ENCODE assay signal across 29 cellular contexts in genomic region chr7:55449992-55450535, GRCh38.
"Had no signal": no experiment of that assay in that cellular context is flagged by ENCODE, and none has a peak within 500 bp of the region (broad histone marks: within the 10 kb centered on the region; RNA-seq: fewer than 3 reads in every experiment).

No MANE protein-coding gene starts in this region.

- H3K4me1 Mint-ChIP-seq: neural progenitor cell had no signal

- ATAC-seq: left colon; mucosa of descending colon; sciatic nerve; stimulated activated effector memory CD8-positive, alpha-beta T cell treated with anti-CD3 and anti-CD28 coated beads, Interleukin-12 subunit alpha, Interleukin-12 subunit beta, amount 100 ng/mL, for 72 hours; stimulated activated naive CD8-positive, alpha-beta T cell treated with anti-CD3 and anti-CD28 coated beads, Interleukin-15, Interleukin-2, amounts not matched to agents 100 U/mL and 50 U/mL, for 24 hours had no signal

- H3K4me3 Mint-ChIP-seq: immature natural killer cell; mesothelial cell of epicardium; natural killer cell treated with Interleukin-12 subunit alpha and Interleukin-12 subunit beta and Interleukin-15 and Interleukin-18, amount 100 ng/mL, for 72 hours; neural progenitor cell; stimulated activated effector memory CD8-positive, alpha-beta T cell treated with anti-CD3 and anti-CD28 coated beads, Interleukin-12 subunit alpha, Interleukin-12 subunit beta, amount 100 ng/mL, for 72 hours; type B pancreatic cell had no signal

- H3K9me3 Mint-ChIP-seq: natural killer cell treated with Interleukin-12 subunit alpha and Interleukin-12 subunit beta and Interleukin-15 and Interleukin-18, amount 100 ng/mL, for 72 hours; stimulated activated effector memory CD8-positive, alpha-beta T cell treated with anti-CD3 and anti-CD28 coated beads, Interleukin-12 subunit alpha, Interleukin-12 subunit beta, amount 100 ng/mL, for 72 hours; type B pancreatic cell had no signal

- H3K27me3 Mint-ChIP-seq: natural killer cell treated with Interleukin-12 subunit alpha and Interleukin-12 subunit beta and Interleukin-15 and Interleukin-18, amount 100 ng/mL, for 72 hours; type B pancreatic cell had no signal

- FAIRE-seq: endothelial cell of umbilical vein had no signal

- H3K36me3 Mint-ChIP-seq: mesothelial cell of epicardium, type B pancreatic cell had no signal

- DNase-seq: dermis blood vessel endothelial cell; effector memory CD4-positive, alpha-beta T cell; esophagus squamous epithelium; foreskin melanocyte; glutamatergic neuron; hypothalamus; immature natural killer cell; islet precursor cell; kidney glomerular epithelial cell; left colon; left ventricle myocardium inferior; mammary epithelial cell; mucosa of descending colon; naive B cell; nucleus accumbens; stimulated activated CD4-positive, alpha-beta T cell treated with anti-CD3 and anti-CD28 coated beads, Interleukin-12 subunit alpha, Interleukin-12 subunit beta, amount 100 ng/mL, for 4 hours; stimulated activated CD4-positive, alpha-beta T cell treated with anti-CD3 and anti-CD28 coated beads, Interleukin-1b, Interleukin-23, amount 100 ng/mL, for 48 hours; stimulated activated CD4-positive, alpha-beta T cell treated with anti-CD3 and anti-CD28 coated beads, Interleukin-4, amount 100 ng/mL, for 1 hour; stimulated activated naive CD8-positive, alpha-beta T cell treated with anti-CD3 and anti-CD28 coated beads, Interleukin-15, Interleukin-2, amounts not matched to agents 100 U/mL and 50 U/mL, for 24 hours; substantia nigra; testis; tibial artery had no signal

- H3K27ac Mint-ChIP-seq: mesothelial cell of epicardium; naive B cell; natural killer cell treated with Interleukin-12 subunit alpha and Interleukin-12 subunit beta and Interleukin-15 and Interleukin-18, amount 100 ng/mL, for 72 hours; neural progenitor cell; stimulated activated effector memory CD8-positive, alpha-beta T cell treated with anti-CD3 and anti-CD28 coated beads, Interleukin-12 subunit alpha, Interleukin-12 subunit beta, amount 100 ng/mL, for 72 hours; type B pancreatic cell had no signal
